ENCODE assay signal across 1 cellular context in the genomic region with DNA sequence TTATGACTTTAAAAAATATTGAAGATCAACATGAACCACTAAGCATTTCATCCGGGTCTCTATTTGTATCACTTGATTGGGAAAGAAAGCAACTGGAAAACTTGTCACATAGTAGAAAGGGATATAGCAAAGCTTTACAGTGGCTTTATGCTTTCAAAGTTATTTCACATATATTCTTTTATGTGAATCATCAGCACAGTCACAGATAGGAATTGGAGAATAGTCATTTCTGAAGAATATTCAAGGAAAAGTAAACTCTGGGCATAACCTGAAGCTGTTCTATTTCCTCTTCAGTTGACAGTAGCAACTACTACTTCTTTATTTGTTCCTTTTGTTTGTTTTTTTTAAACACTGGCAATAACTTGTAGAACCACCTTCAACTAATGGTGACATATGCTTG.
TF ChIP-seq lines count a peak whose summit lies in the region.

No MANE protein-coding gene starts in this region.

TF ChIP-seq in IMR-90, 13 proteins besides CTCF, POLR2A, EP300 and RAD21:
- TF ChIP-seq, protein P1, sequence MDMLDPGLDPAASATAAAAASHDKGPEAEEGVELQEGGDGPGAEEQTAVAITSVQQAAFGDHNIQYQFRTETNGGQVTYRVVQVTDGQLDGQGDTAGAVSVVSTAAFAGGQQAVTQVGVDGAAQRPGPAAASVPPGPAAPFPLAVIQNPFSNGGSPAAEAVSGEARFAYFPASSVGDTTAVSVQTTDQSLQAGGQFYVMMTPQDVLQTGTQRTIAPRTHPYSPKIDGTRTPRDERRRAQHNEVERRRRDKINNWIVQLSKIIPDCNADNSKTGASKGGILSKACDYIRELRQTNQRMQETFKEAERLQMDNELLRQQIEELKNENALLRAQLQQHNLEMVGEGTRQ (IDR thresholded peaks at IDR 0.05; ENCODE audit: low read depth, low read length) = no peak
- no peak for TF ChIP-seq CEBPB (IDR thresholded peaks at IDR 0.05; ENCODE audit: low read depth, low read length)
- no peak for TF ChIP-seq NFE2L2 (IDR thresholded peaks at IDR 0.05; ENCODE audit: low read depth, low read length)
- TF ChIP-seq MXI1 (IDR thresholded peaks at IDR 0.05; ENCODE audit: borderline replicate concordance, low read depth, low read length) = no peak
- TF ChIP-seq RFX5 (IDR thresholded peaks at IDR 0.05; ENCODE audit: low read depth, low read length) = no peak
- TF ChIP-seq BHLHE40 (IDR thresholded peaks at IDR 0.05; ENCODE audit: low read depth, low read length) = no peak
- no peak for TF ChIP-seq RCOR1 (IDR thresholded peaks at IDR 0.05; ENCODE audit: insufficient replicate concordance, low read length)
- TF ChIP-seq MAFK (IDR thresholded peaks at IDR 0.05; ENCODE audit: low read depth, low read length) = no peak
- no peak for TF ChIP-seq CHD1 (IDR thresholded peaks at IDR 0.05; ENCODE audit: low read depth, low read length)
- no peak for TF ChIP-seq FOS (IDR thresholded peaks at IDR 0.05; ENCODE audit: low read depth, low read length)
- TF ChIP-seq MAZ (IDR thresholded peaks at IDR 0.05; ENCODE audit: borderline replicate concordance, low read depth, low read length) = no peak
- no peak for TF ChIP-seq SMC3 (IDR thresholded peaks at IDR 0.05; ENCODE audit: low read depth, low read length)
- TF ChIP-seq, protein P2, sequence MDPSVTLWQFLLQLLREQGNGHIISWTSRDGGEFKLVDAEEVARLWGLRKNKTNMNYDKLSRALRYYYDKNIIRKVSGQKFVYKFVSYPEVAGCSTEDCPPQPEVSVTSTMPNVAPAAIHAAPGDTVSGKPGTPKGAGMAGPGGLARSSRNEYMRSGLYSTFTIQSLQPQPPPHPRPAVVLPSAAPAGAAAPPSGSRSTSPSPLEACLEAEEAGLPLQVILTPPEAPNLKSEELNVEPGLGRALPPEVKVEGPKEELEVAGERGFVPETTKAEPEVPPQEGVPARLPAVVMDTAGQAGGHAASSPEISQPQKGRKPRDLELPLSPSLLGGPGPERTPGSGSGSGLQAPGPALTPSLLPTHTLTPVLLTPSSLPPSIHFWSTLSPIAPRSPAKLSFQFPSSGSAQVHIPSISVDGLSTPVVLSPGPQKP (IDR thresholded peaks at IDR 0.05; ENCODE audit: borderline replicate concordance, low read depth, low read length) = no peak
